ENCODE assay signal across 1 cellular context in genomic region chr18:62763101-62763521, GRCh38.
A peak's percentile ranks its signal among the peaks of the same experiment; 100 is the strongest.
TF ChIP-seq lines count a peak whose summit lies in the region.

No MANE protein-coding gene starts in this region.

TF ChIP-seq in HepG2, 621 proteins besides CTCF, POLR2A, EP300 and RAD21:
- TF ChIP-seq ZNF567 (CRISPR knock-in tag; IDR thresholded peaks at IDR 0.05; ENCODE audit: borderline replicate concordance) = no peak
- TF ChIP-seq ZNF503 (CRISPR knock-in tag; IDR thresholded peaks at IDR 0.05) = no peak
- TF ChIP-seq, protein P1, sequence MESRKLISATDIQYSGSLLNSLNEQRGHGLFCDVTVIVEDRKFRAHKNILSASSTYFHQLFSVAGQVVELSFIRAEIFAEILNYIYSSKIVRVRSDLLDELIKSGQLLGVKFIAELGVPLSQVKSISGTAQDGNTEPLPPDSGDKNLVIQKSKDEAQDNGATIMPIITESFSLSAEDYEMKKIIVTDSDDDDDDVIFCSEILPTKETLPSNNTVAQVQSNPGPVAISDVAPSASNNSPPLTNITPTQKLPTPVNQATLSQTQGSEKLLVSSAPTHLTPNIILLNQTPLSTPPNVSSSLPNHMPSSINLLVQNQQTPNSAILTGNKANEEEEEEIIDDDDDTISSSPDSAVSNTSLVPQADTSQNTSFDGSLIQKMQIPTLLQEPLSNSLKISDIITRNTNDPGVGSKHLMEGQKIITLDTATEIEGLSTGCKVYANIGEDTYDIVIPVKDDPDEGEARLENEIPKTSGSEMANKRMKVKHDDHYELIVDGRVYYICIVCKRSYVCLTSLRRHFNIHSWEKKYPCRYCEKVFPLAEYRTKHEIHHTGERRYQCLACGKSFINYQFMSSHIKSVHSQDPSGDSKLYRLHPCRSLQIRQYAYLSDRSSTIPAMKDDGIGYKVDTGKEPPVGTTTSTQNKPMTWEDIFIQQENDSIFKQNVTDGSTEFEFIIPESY (CRISPR knock-in tag; IDR thresholded peaks at IDR 0.05) = peak; percentile 52; the same call in 1 of the 2 replicates
- TF ChIP-seq, protein P2, sequence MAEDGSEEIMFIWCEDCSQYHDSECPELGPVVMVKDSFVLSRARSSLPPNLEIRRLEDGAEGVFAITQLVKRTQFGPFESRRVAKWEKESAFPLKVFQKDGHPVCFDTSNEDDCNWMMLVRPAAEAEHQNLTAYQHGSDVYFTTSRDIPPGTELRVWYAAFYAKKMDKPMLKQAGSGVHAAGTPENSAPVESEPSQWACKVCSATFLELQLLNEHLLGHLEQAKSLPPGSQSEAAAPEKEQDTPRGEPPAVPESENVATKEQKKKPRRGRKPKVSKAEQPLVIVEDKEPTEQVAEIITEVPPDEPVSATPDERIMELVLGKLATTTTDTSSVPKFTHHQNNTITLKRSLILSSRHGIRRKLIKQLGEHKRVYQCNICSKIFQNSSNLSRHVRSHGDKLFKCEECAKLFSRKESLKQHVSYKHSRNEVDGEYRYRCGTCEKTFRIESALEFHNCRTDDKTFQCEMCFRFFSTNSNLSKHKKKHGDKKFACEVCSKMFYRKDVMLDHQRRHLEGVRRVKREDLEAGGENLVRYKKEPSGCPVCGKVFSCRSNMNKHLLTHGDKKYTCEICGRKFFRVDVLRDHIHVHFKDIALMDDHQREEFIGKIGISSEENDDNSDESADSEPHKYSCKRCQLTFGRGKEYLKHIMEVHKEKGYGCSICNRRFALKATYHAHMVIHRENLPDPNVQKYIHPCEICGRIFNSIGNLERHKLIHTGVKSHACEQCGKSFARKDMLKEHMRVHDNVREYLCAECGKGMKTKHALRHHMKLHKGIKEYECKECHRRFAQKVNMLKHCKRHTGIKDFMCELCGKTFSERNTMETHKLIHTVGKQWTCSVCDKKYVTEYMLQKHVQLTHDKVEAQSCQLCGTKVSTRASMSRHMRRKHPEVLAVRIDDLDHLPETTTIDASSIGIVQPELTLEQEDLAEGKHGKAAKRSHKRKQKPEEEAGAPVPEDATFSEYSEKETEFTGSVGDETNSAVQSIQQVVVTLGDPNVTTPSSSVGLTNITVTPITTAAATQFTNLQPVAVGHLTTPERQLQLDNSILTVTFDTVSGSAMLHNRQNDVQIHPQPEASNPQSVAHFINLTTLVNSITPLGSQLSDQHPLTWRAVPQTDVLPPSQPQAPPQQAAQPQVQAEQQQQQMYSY (CRISPR knock-in tag; IDR thresholded peaks at IDR 0.05) = peak; percentile 87
- no peak for TF ChIP-seq U2AF1 (optimal IDR thresholded peaks at IDR 0.05; ENCODE audit: low read depth, low read length)
- TF ChIP-seq NRL (CRISPR knock-in tag; IDR thresholded peaks at IDR 0.05; ENCODE audit: borderline replicate concordance) = no peak
- 0 out of 2 replicates have a peak, but pooled peaks have one; percentile 24 for TF ChIP-seq POGZ (CRISPR knock-in tag; IDR thresholded peaks at IDR 0.05)
- TF ChIP-seq, protein P3, sequence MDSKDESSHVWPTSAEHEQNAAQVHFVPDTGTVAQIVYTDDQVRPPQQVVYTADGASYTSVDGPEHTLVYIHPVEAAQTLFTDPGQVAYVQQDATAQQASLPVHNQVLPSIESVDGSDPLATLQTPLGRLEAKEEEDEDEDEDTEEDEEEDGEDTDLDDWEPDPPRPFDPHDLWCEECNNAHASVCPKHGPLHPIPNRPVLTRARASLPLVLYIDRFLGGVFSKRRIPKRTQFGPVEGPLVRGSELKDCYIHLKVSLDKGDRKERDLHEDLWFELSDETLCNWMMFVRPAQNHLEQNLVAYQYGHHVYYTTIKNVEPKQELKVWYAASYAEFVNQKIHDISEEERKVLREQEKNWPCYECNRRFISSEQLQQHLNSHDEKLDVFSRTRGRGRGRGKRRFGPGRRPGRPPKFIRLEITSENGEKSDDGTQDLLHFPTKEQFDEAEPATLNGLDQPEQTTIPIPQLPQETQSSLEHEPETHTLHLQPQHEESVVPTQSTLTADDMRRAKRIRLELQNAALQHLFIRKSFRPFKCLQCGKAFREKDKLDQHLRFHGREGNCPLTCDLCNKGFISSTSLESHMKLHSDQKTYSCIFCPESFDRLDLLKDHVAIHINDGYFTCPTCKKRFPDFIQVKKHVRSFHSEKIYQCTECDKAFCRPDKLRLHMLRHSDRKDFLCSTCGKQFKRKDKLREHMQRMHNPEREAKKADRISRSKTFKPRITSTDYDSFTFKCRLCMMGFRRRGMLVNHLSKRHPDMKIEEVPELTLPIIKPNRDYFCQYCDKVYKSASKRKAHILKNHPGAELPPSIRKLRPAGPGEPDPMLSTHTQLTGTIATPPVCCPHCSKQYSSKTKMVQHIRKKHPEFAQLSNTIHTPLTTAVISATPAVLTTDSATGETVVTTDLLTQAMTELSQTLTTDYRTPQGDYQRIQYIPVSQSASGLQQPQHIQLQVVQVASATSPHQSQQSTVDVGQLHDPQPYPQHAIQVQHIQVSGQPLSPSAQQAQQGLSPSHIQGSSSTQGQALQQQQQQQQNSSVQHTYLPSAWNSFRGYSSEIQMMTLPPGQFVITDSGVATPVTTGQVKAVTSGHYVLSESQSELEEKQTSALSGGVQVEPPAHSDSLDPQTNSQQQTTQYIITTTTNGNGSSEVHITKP (CRISPR knock-in tag; IDR thresholded peaks at IDR 0.05; ENCODE audit: low read depth) = peak; percentile 59; the same call in 1 of the 2 replicates
- no peak for TF ChIP-seq NFE2L1 (CRISPR knock-in tag; IDR thresholded peaks at IDR 0.05; ENCODE audit: borderline replicate concordance)
